7 cellular contexts compared by ENCODE assay signal in the genomic region with DNA sequence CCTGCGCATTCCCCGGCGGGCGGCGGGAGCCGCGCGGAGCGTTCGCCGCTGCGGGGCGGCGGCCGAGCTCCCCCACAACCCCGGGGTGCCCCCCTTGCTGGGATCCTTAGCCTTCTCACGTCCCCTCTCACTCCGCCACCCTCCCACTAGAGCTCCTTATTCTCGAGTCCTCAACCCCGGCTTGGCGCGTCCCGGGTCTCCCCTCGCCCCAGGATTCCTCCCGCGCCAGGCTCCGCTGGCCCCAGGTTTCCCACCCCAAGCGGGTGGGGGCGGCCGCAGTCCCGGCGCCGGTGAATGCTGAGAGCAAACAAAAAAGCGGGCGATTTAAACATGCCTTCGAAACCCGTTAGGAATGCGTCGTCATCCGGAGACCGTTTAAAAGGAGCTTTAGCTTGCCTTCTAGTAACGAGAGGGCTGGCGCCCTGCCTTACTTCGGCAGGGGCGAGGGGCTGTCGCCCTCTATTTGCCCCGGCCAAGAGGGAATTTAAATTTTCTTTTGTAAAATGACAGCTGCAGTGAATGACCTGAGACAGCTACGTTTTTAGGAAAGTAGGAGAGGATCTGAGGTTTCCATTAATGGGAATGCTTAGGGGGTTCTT. TPM values are rescaled to one million over a fixed set of nuclear protein-coding genes. Genes with fewer than 3 reads are reported as not detected.
A peak's percentile ranks its signal among the peaks of the same experiment; 100 is the strongest.
DNase-seq lines count a peak whose midpoint lies in the region; ATAC-seq lines count a peak whose summit lies in the region.

No MANE protein-coding gene starts in this region.

- H3K36me3 ChIP-seq in HUES6 (ENCODE audit: control insufficient read depth, insufficient read depth, low read length) (peaks cover 22% of the 10 kb centered on the region), SJSA1 (peaks cover 14% of the 10 kb centered on the region)

- peak overlapping the region; percentile 71 for H3K27ac Mint-ChIP-seq in central memory CD8-positive, alpha-beta T cell (ENCODE audit: low read depth)

- H3K9me3 Mint-ChIP-seq in central memory CD8-positive, alpha-beta T cell, result no peaks in the 10 kb centered on the region

- ATAC-seq in GM21390 (IDR thresholded peaks at IDR 0.05; ENCODE audit: unreplicated experiment), result peak; percentile 7
- no peak for ATAC-seq in central memory CD8-positive, alpha-beta T cell (replicated peaks; ENCODE audit: extremely low read depth, poor library complexity, severe bottlenecking)

- DNase-seq in ELR (ENCODE audit: low read depth) (peak; percentile 82), SJSA1 (ENCODE audit: low read depth in 1 of 2, low spot score in 2 of 2) (peak; percentile 85 to 89), left kidney (ENCODE audit: low read depth, low spot score) (peak; percentile 90)
- no peak for DNase-seq in central memory CD8-positive, alpha-beta T cell (ENCODE audit: low spot score in 2 of 2)
- DNase-seq in stimulated activated CD8-positive, alpha-beta memory T cell treated with anti-CD3 and anti-CD28 coated beads, Interleukin-15, amount 100 ng/mL, for 1 hour (ENCODE audit: low read depth), result peak; percentile 4

- H3K4me1 Mint-ChIP-seq in central memory CD8-positive, alpha-beta T cell, result peaks cover 30% of the 10 kb centered on the region

- H3K27ac ChIP-seq in HUES6 (ENCODE audit: low read depth, low read length) (peak overlapping the region; percentile 97), SJSA1 (peak overlapping the region; percentile 99)

- H3K4me1 ChIP-seq in HUES6 (ENCODE audit: control insufficient read depth, insufficient read depth, low read length) (peaks cover 32% of the 10 kb centered on the region), SJSA1 (replicated peaks) (peaks cover 23% of the 10 kb centered on the region)

- H3K9me3 ChIP-seq in HUES6 (ENCODE audit: control insufficient read depth, insufficient read depth, low read depth, low read length), result no peaks in the 10 kb centered on the region
- no peaks in the 10 kb centered on the region for H3K9me3 ChIP-seq in SJSA1 (replicated peaks)

- H3K4me3 ChIP-seq in HUES6 (ENCODE audit: low read depth, low read length), result peak overlapping the region; percentile 79
- peak overlapping the region; percentile 76 for H3K4me3 ChIP-seq in SJSA1

- peaks cover 28% of the 10 kb centered on the region for H3K36me3 Mint-ChIP-seq in central memory CD8-positive, alpha-beta T cell (ENCODE audit: insufficient read depth)

- H3K27me3 ChIP-seq in HUES6 (ENCODE audit: control insufficient read depth, insufficient read depth, low read length), result no peaks in the 10 kb centered on the region
- no peaks in the 10 kb centered on the region for H3K27me3 ChIP-seq in SJSA1 (replicated peaks)

- H3K9ac ChIP-seq in HUES6 (ENCODE audit: low read length), result peak overlapping the region; percentile 83

- H3K4me3 Mint-ChIP-seq in central memory CD8-positive, alpha-beta T cell, result peak overlapping the region; percentile 96

- no peaks in the 10 kb centered on the region for H3K27me3 Mint-ChIP-seq in central memory CD8-positive, alpha-beta T cell

RNA-seq across cellular contexts. Expression of gene JADE1, which starts 3.0 kb away (rescaled TPM):
- 29.2 and 30.3 TPM in 2 replicates for total RNA-seq in SJSA1 (2014; rRNA removed; shearing (Covaris generic))

Comparison
In these comparisons a context has a peak if more than half of its experiments do, and no peak if none do; other contexts are left out.
1. DNase-seq: peak in ELR (single experiment), SJSA1 (2 of 2), left kidney (single experiment) and stimulated activated CD8-positive, alpha-beta memory T cell treated with anti-CD3 and anti-CD28 coated beads, Interleukin-15, amount 100 ng/mL, for 1 hour (single experiment); none in central memory CD8-positive, alpha-beta T cell (0 of 2).